ENCODE assay signal across 18 cellular contexts in genomic region chr12:1273051-1273450, GRCh38.
"Had no signal": no experiment of that assay in that cellular context is flagged by ENCODE, and none has a peak within 500 bp of the region (broad histone marks: within the 10 kb centered on the region; RNA-seq: fewer than 3 reads in every experiment).

No MANE protein-coding gene starts in this region.

- H3K27me3 Mint-ChIP-seq: natural killer cell treated with Interleukin-12 subunit alpha and Interleukin-12 subunit beta and Interleukin-15 and Interleukin-18, amount 100 ng/mL, for 72 hours; progenitor cell of endocrine pancreas had no signal

- FAIRE-seq: endometrium, frontal cortex, pancreas had no signal

- ATAC-seq: esophagus mucosa, heart left ventricle, left lobe of liver, mucosa of descending colon, pancreas, right cardiac atrium had no signal

- H3K36me3 Mint-ChIP-seq: natural killer cell treated with Interleukin-12 subunit alpha and Interleukin-12 subunit beta and Interleukin-15 and Interleukin-18, amount 100 ng/mL, for 72 hours had no signal

- H3K9me3 Mint-ChIP-seq: natural killer cell treated with Interleukin-12 subunit alpha and Interleukin-12 subunit beta and Interleukin-15 and Interleukin-18, amount 100 ng/mL, for 72 hours had no signal

- H3K27ac Mint-ChIP-seq: natural killer cell treated with Interleukin-12 subunit alpha and Interleukin-12 subunit beta and Interleukin-15 and Interleukin-18, amount 100 ng/mL, for 72 hours; progenitor cell of endocrine pancreas had no signal

- H3K4me3 Mint-ChIP-seq: natural killer cell treated with Interleukin-12 subunit alpha and Interleukin-12 subunit beta and Interleukin-15 and Interleukin-18, amount 100 ng/mL, for 72 hours had no signal

- DNase-seq: effector memory CD4-positive, alpha-beta T cell; heart left ventricle; hippocampal formation; islet precursor cell; mammary epithelial cell; mucosa of descending colon; occipital lobe; pancreas; right cardiac atrium; stimulated activated CD4-positive, alpha-beta T cell treated with anti-CD3 and anti-CD28 coated beads, Interleukin-2, amount 100 ng/mL, for 48 hours; stimulated activated naive CD4-positive, alpha-beta T cell treated with Interleukin-2 at 50 U/mL for 16 hours; trophoblast cell had no signal
